In the genomic region with DNA sequence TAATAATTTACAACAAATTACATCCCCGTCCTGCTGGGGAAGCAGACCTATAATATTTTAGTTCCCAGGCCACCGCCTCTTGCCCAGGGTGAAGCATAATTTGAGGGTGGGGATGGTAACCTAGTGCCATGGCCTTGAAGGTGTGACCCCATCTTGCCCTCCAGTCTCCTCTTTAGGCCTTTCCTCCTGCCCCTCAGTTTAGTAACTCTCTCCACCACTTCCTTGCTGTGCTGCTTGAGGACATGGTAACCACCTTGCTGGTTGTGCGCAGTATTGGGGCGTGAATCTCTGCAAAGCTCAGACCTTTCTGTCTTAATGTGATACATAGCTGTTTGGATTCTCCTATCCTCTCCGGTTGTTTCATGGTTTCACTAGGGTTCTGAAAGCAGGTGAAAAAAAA, we compare ENCODE assay signal across 1 cellular context.
TF ChIP-seq lines count a peak whose summit lies in the region.

No MANE protein-coding gene starts in this region.

TF ChIP-seq in GM23338, 12 proteins besides CTCF, POLR2A, EP300 and RAD21 (continued from another document):
- TF ChIP-seq, protein P1, sequence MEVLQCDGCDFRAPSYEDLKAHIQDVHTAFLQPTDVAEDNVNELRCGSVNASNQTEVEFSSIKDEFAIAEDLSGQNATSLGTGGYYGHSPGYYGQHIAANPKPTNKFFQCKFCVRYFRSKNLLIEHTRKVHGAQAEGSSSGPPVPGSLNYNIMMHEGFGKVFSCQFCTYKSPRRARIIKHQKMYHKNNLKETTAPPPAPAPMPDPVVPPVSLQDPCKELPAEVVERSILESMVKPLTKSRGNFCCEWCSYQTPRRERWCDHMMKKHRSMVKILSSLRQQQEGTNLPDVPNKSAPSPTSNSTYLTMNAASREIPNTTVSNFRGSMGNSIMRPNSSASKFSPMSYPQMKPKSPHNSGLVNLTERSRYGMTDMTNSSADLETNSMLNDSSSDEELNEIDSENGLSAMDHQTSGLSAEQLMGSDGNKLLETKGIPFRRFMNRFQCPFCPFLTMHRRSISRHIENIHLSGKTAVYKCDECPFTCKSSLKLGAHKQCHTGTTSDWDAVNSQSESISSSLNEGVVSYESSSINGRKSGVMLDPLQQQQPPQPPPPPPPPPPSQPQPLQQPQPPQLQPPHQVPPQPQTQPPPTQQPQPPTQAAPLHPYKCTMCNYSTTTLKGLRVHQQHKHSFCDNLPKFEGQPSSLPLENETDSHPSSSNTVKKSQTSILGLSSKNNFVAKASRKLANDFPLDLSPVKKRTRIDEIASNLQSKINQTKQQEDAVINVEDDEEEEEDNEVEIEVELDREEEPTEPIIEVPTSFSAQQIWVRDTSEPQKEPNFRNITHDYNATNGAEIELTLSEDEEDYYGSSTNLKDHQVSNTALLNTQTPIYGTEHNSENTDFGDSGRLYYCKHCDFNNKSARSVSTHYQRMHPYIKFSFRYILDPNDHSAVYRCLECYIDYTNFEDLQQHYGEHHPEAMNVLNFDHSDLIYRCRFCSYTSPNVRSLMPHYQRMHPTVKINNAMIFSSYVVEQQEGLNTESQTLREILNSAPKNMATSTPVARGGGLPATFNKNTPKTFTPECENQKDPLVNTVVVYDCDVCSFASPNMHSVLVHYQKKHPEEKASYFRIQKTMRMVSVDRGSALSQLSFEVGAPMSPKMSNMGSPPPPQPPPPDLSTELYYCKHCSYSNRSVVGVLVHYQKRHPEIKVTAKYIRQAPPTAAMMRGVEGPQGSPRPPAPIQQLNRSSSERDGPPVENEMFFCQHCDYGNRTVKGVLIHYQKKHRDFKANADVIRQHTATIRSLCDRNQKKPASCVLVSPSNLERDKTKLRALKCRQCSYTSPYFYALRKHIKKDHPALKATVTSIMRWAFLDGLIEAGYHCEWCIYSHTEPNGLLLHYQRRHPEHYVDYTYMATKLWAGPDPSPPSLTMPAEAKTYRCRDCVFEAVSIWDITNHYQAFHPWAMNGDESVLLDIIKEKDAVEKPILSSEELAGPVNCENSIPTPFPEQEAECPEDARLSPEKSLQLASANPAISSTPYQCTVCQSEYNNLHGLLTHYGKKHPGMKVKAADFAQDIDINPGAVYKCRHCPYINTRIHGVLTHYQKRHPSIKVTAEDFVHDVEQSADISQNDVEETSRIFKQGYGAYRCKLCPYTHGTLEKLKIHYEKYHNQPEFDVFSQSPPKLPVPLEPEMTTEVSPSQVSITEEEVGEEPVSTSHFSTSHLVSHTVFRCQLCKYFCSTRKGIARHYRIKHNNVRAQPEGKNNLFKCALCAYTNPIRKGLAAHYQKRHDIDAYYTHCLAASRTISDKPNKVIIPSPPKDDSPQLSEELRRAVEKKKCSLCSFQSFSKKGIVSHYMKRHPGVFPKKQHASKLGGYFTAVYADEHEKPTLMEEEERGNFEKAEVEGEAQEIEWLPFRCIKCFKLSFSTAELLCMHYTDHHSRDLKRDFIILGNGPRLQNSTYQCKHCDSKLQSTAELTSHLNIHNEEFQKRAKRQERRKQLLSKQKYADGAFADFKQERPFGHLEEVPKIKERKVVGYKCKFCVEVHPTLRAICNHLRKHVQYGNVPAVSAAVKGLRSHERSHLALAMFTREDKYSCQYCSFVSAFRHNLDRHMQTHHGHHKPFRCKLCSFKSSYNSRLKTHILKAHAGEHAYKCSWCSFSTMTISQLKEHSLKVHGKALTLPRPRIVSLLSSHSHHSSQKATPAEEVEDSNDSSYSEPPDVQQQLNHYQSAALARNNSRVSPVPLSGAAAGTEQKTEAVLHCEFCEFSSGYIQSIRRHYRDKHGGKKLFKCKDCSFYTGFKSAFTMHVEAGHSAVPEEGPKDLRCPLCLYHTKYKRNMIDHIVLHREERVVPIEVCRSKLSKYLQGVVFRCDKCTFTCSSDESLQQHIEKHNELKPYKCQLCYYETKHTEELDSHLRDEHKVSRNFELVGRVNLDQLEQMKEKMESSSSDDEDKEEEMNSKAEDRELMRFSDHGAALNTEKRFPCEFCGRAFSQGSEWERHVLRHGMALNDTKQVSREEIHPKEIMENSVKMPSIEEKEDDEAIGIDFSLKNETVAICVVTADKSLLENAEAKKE (CRISPR knock-in tag; IDR thresholded peaks at IDR 0.05) = no peak
- TF ChIP-seq ZNF114 (CRISPR knock-in tag; IDR thresholded peaks at IDR 0.05) (no peak), EZH2phosphoT487 (IDR thresholded peaks at IDR 0.05; ENCODE audit: unreplicated experiment) (no peak), CREB1 (CRISPR knock-in tag; IDR thresholded peaks at IDR 0.05; ENCODE audit: low read depth) (no peak), NANOG (IDR thresholded peaks at IDR 0.05; ENCODE audit: borderline replicate concordance) (no peak)
